22 cellular contexts compared by ENCODE assay signal in genomic region chr7:74410772-74411171, GRCh38. TPM values are rescaled to one million over a fixed set of nuclear protein-coding genes. Genes with fewer than 3 reads are reported as not detected.
"Had no signal": no experiment of that assay in that cellular context is flagged by ENCODE, and none has a peak within 500 bp of the region (broad histone marks: within the 10 kb centered on the region; RNA-seq: fewer than 3 reads in every experiment).

No MANE protein-coding gene starts in this region.

- H3K4me3 Mint-ChIP-seq: dendritic cell treated with granulocyte-macrophage colony-stimulating factor and Interleukin-4, amounts not matched to agents 40 ng/mL and 50 ng/mL, for 4 days; effector memory CD8-positive, alpha-beta T cell; immature natural killer cell; mesothelial cell of epicardium had no signal

- H3K4me1 ChIP-seq: colonic mucosa, esophagus muscularis mucosa, foreskin keratinocyte, gastroesophageal sphincter, heart left ventricle, left lung, lower lobe of right lung had no signal

- H3K4me2 ChIP-seq: hepatocyte had no signal

- H3K4me3 ChIP-seq: colonic mucosa, esophagus muscularis mucosa, gastroesophageal sphincter, heart left ventricle, hepatocyte, left lung, lower lobe of right lung, mucosa of descending colon had no signal

- H3K79me2 ChIP-seq: hepatocyte had no signal

- H3K9me3 ChIP-seq: colonic mucosa, esophagus muscularis mucosa, gastroesophageal sphincter, heart left ventricle, left lung, lower lobe of right lung, mucosa of descending colon had no signal

- FAIRE-seq: endothelial cell of umbilical vein, frontal cortex had no signal

- H3K27ac Mint-ChIP-seq: dendritic cell treated with granulocyte-macrophage colony-stimulating factor and Interleukin-4, amounts not matched to agents 40 ng/mL and 50 ng/mL, for 4 days; effector memory CD8-positive, alpha-beta T cell; immature natural killer cell; mesothelial cell of epicardium had no signal

- H3K9me3 Mint-ChIP-seq: dendritic cell treated with granulocyte-macrophage colony-stimulating factor and Interleukin-4, amounts not matched to agents 40 ng/mL and 50 ng/mL, for 4 days; effector memory CD8-positive, alpha-beta T cell; immature natural killer cell; mesothelial cell of epicardium had no signal

- H3K36me3 ChIP-seq: colonic mucosa, esophagus muscularis mucosa, gastroesophageal sphincter, heart left ventricle, left lung, lower lobe of right lung had no signal

- H3K27me3 ChIP-seq: colonic mucosa, foreskin keratinocyte, heart left ventricle, hepatocyte, left lung had no signal

- H3K27ac ChIP-seq: colonic mucosa, esophagus muscularis mucosa, foreskin keratinocyte, gastroesophageal sphincter, heart left ventricle, hepatocyte, left lung, lower lobe of right lung had no signal

- H3K36me3 Mint-ChIP-seq: immature natural killer cell, mesothelial cell of epicardium had no signal

- H2AFZ ChIP-seq: hepatocyte had no signal

- H3K27me3 Mint-ChIP-seq: effector memory CD8-positive, alpha-beta T cell had no signal

- DNase-seq: colonic mucosa; cortex of kidney; effector CD8-positive, alpha-beta T cell; effector memory CD8-positive, alpha-beta T cell; foreskin keratinocyte; hypothalamus; immature natural killer cell; islet precursor cell; left cardiac atrium; left ventricle myocardium superior; lower lobe of right lung; mesenchymal stem cell; mucosa of descending colon had no signal

- H3K4me1 Mint-ChIP-seq: immature natural killer cell, mesothelial cell of epicardium had no signal

RNA-seq across cellular contexts. Expression of gene GTF2IRD1, which starts 42.9 kb away (rescaled TPM):
- polyA plus RNA-seq: immature natural killer cell had no signal
